ENCODE assay signal across 2 cellular contexts in genomic region chr11:118917488-118918127, GRCh38.
TF ChIP-seq lines count a peak whose summit lies in the region.

No MANE protein-coding gene starts in this region.

TF ChIP-seq in SK-N-SH, 30 proteins besides CTCF, POLR2A, EP300 and RAD21 (continued from another document):
- TF ChIP-seq CHD2 (IDR thresholded peaks at IDR 0.05; ENCODE audit: low read length, partially characterized antibody) (no peak), EZH2phosphoT487 (IDR thresholded peaks at IDR 0.05; ENCODE audit: borderline replicate concordance, low read depth) (no peak), RCOR1 (IDR thresholded peaks at IDR 0.05; ENCODE audit: low read length) (no peak), REST (IDR thresholded peaks at IDR 0.05; ENCODE audit: low read depth, low read length) (no peak), JUND (IDR thresholded peaks at IDR 0.05) (no peak), SMC3 (IDR thresholded peaks at IDR 0.05; ENCODE audit: low read depth, low read length) (no peak)

TF ChIP-seq in SK-N-SH treated with all-trans-retinoic acid at 6 μM for 48 hours, 23 proteins besides CTCF, POLR2A, EP300 and RAD21 (continued from another document):
- TF ChIP-seq TSHZ2 (CRISPR knock-in tag; IDR thresholded peaks at IDR 0.05) (no peak), SNAI2 (CRISPR knock-in tag; IDR thresholded peaks at IDR 0.05) (no peak), ISL1 (CRISPR knock-in tag; IDR thresholded peaks at IDR 0.05) (no peak)
TF ChIP-seq in SK-N-SH treated with all-trans-retinoic acid at 6 μM for 48 hours: peak in this region for 0.
